In genomic region chr7:112121290-112121689, GRCh38 we compare ENCODE assay signal across 16 cellular contexts.
DNase-seq lines count a peak whose midpoint lies in the region; ATAC-seq and TF ChIP-seq lines count a peak whose summit lies in the region.
"Had no signal": no experiment of that assay in that cellular context is flagged by ENCODE, and none has a peak within 500 bp of the region (broad histone marks: within the 10 kb centered on the region; RNA-seq: fewer than 3 reads in every experiment).

No MANE protein-coding gene starts in this region.

- H3K4me3 ChIP-seq in dorsolateral prefrontal cortex = no peak overlapping the region
- H3K4me3 ChIP-seq: BLaER1, GM23248 had no signal

- DNase-seq in dorsolateral prefrontal cortex (no peak), activated gamma-delta T cell (lab: John Stamatoyannopoulos, UW) (no peak), 8988T (no peak), Right ventricle myocardium superior (no peak)
- DNase-seq: Caco-2; CD4-positive, CD25-positive, alpha-beta regulatory T cell; CD8-positive, alpha-beta T cell; DMS153; DND-41; GM23248; H7; HCEC 1CT had no signal

- ATAC-seq in GM18907 (IDR thresholded peaks at IDR 0.05; ENCODE audit: unreplicated experiment) (peak; percentile 2), Right ventricle myocardium superior (ENCODE audit: poor library complexity) (no peak)
- ATAC-seq: CD8-positive, alpha-beta T cell had no signal

- H3K27me3 ChIP-seq in dorsolateral prefrontal cortex = no peaks in the 10 kb centered on the region
- H3K27me3 ChIP-seq: BLaER1 had no signal

- intact Hi-C loops in dorsolateral prefrontal cortex (cut with DNase I) (no loop called here), Right ventricle myocardium superior (cut with DNase I) (no loop called here)

- H3K27ac ChIP-seq in dorsolateral prefrontal cortex (peak overlapping the region in 38 of 59 donors; percentile 9 to 97 (median 44)), temporal lobe (ENCODE audit: low read depth, low read length) (peak overlapping the region; percentile 9)
- H3K27ac ChIP-seq: BLaER1, C4-2B, GM23248 had no signal

- TF ChIP-seq CTCF in dorsolateral prefrontal cortex (IDR thresholded peaks at IDR 0.05 in 54 of 56, conservative IDR thresholded peaks at IDR 0.05 in 2 of 56; ENCODE audit: low read depth in 1 of 56, partially characterized antibody in 56 of 56) = no peak
